9 cellular contexts compared by ENCODE assay signal in genomic region chr7:150978136-150978789, GRCh38. TPM values are rescaled to one million over a fixed set of nuclear protein-coding genes. Genes with fewer than 3 reads are reported as not detected.
A peak's percentile ranks its signal among the peaks of the same experiment; 100 is the strongest.
DNase-seq lines count a peak whose midpoint lies in the region; FAIRE-seq and TF ChIP-seq lines count a peak whose summit lies in the region.
"Had no signal": no experiment of that assay in that cellular context is flagged by ENCODE, and none has a peak within 500 bp of the region (broad histone marks: within the 10 kb centered on the region; RNA-seq: fewer than 3 reads in every experiment).

TSS of gene KCNH2 (minus strand) at chr7:150978321. CDS start at chr7:150977913, 408 bp downstream.

- H3K4me1 ChIP-seq in small intestine (ENCODE audit: control insufficient read depth in 2 of 2, insufficient read depth in 1 of 2, low read depth in 1 of 2, low read length in 1 of 2), result peaks cover 0 to 9% of the 10 kb centered on the region in 2 donors

- H3K9me3 ChIP-seq in small intestine (ENCODE audit: control insufficient read depth, low read depth), result no peaks in the 10 kb centered on the region

- 0 to 2% (median 1%) methylated on average over 39 to 77 of the region's 78 CpGs for WGBS in small intestine, 3 donors

- no peak for TF ChIP-seq POLR2A in erythroblast (IDR thresholded peaks at IDR 0.05; ENCODE audit: low read length)

- FAIRE-seq in small intestine (lab: Jason Lieb, UNC) (no peak), GM19239 (lab: Jason Lieb, UNC) (no peak)
- FAIRE-seq: islet of Langerhans had no signal

- peaks cover 0 to 9% of the 10 kb centered on the region in 2 donors for H3K27me3 ChIP-seq in small intestine (ENCODE audit: control insufficient read depth in 2 of 2, insufficient read depth in 2 of 2, low read length in 2 of 2)

- H3K4me3 ChIP-seq in small intestine (ENCODE audit: low read depth in 1 of 2, low read length in 2 of 2), result peak within 1 kb of the TSS in 1 of 2 donors; percentile 48

- no peaks in the 10 kb centered on the region for H3K36me3 ChIP-seq in small intestine (ENCODE audit: control insufficient read depth in 2 of 2, insufficient read depth in 2 of 2, low read length in 2 of 2)

- DNase-seq in DMS153 (lab: John Stamatoyannopoulos, UW) (peak; percentile 74), NCI-H1105 treated with DMSO at 0.1 percent for 48 hours (lab: John Stamatoyannopoulos, UW) (peak; percentile 89), T-helper 22 cell (ENCODE audit: low read depth) (peak; percentile 21), erythroblast (lab: John Stamatoyannopoulos, UW) (peak; percentile 59), occipital lobe (lab: John Stamatoyannopoulos, UW) (peak; percentile 47), HK-2 (ENCODE audit: unreplicated experiment) (no peak), small intestine (no peak), GM19239 (ENCODE audit: insufficient read length, low spot score) (no peak)

- peak within 1 kb of the TSS in 1 of 2 donors; percentile 19 for H3K27ac ChIP-seq in small intestine (ENCODE audit: low read depth in 1 of 2, low read length in 1 of 2)

RNA-seq across cellular contexts. Expression of gene KCNH2, which starts in this region (rescaled TPM):
- 8.0 TPM for total RNA-seq in occipital lobe
- polyA plus RNA-seq in small intestine, result 1 to 10 TPM in 2 of 3 donors, not detected in 1; 2.4 to 5.7 TPM

Comparison
In these comparisons a context has a peak if more than half of its experiments do, and no peak if none do; other contexts are left out.
1. DNase-seq: peak in DMS153 (single experiment), NCI-H1105 treated with DMSO at 0.1 percent for 48 hours (single experiment), T-helper 22 cell (single experiment), erythroblast (2 of 2) and occipital lobe (single experiment); none in HK-2 (single experiment), small intestine (single experiment) and GM19239 (single experiment).